22 cellular contexts compared by ENCODE assay signal in genomic region chr22:33908201-33909074, GRCh38. TPM values are rescaled to one million over a fixed set of nuclear protein-coding genes. Genes with fewer than 3 reads are reported as not detected.
A peak's percentile ranks its signal among the peaks of the same experiment; 100 is the strongest.
DNase-seq lines count a peak whose midpoint lies in the region; ATAC-seq and TF ChIP-seq lines count a peak whose summit lies in the region.
"Had no signal": no experiment of that assay in that cellular context is flagged by ENCODE, and none has a peak within 500 bp of the region (broad histone marks: within the 10 kb centered on the region; RNA-seq: fewer than 3 reads in every experiment).

No MANE protein-coding gene starts in this region.

- H3K36me3 ChIP-seq in esophagus muscularis mucosa (no peaks in the 10 kb centered on the region), neural progenitor cell (no peaks in the 10 kb centered on the region), tibial artery (no peaks in the 10 kb centered on the region), MM.1S (replicated peaks; ENCODE audit: insufficient read depth, low read length) (no peaks in the 10 kb centered on the region; the same call in 1 of the 2 replicates)
- H3K36me3 ChIP-seq: pancreas had no signal

- no peak overlapping the region for H2AFZ ChIP-seq in neural progenitor cell (replicated peaks)
- H2AFZ ChIP-seq in MM.1S (ENCODE audit: low read length) = no peak overlapping the region

- H3K9ac ChIP-seq in neural progenitor cell (no peak overlapping the region), MM.1S (ENCODE audit: low read length) (no peak overlapping the region)

- no peak for DNase-seq in NB4 (ENCODE audit: low read depth)
- no peak for DNase-seq in esophagus muscularis mucosa (ENCODE audit: extremely low spot score)
- DNase-seq in neural progenitor cell (ENCODE audit: low spot score) = no peak
- no peak for DNase-seq in tibial artery
- no peak for DNase-seq in MM.1S
- DNase-seq: activated CD4-positive, alpha-beta T cell treated with anti-CD3 and anti-CD28 coated beads for 36 hours; AML-193; body of pancreas; DMS79; H9; naive thymus-derived CD8-positive, alpha-beta T cell; NCI-H1105 treated with DMSO at 0.1 percent for 48 hours; NCI-H2107; pancreas; stimulated activated CD4-positive, alpha-beta T cell treated with anti-CD3 and anti-CD28 coated beads, Interleukin-2, amount 100 ng/mL, for 24 hours; stimulated activated naive B cell treated with anti-CD40 and anti-IgM and Interleukin-4, amounts not matched to agents 10 μg/mL and 1 μg/mL and 100 μg/mL, for 72 hours had no signal

- H3K4me2 ChIP-seq in neural progenitor cell (no peak overlapping the region), MM.1S (ENCODE audit: low read depth, low read length) (no peak overlapping the region)

- TF ChIP-seq POLR2A in NB4 (IDR thresholded peaks at IDR 0.05; ENCODE audit: extremely low read depth, insufficient read length) = no peak
- no peak for TF ChIP-seq POLR2A in esophagus muscularis mucosa (IDR thresholded peaks at IDR 0.05; ENCODE audit: low read depth)

- peaks cover under 1% of the 10 kb centered on the region for H3F3A ChIP-seq in neural progenitor cell (ENCODE audit: low read depth)
- H3F3A ChIP-seq in MM.1S (ENCODE audit: insufficient read depth, low read length) = no peaks in the 10 kb centered on the region

- TF ChIP-seq CTCF in NB4 (IDR thresholded peaks at IDR 0.05; ENCODE audit: low read depth, low read length) (no peak), esophagus muscularis mucosa (IDR thresholded peaks at IDR 0.05) (no peak), neural progenitor cell (IDR thresholded peaks at IDR 0.05) (no peak), tibial artery (IDR thresholded peaks at IDR 0.05) (no peak), MM.1S (IDR thresholded peaks at IDR 0.05; ENCODE audit: low read length) (no peak)

- H3K36me3 Mint-ChIP-seq in neural progenitor cell = peaks cover 44% of the 10 kb centered on the region
- H3K36me3 Mint-ChIP-seq: activated naive CD8-positive, alpha-beta T cell had no signal

- ATAC-seq in HG03039 (IDR thresholded peaks at IDR 0.05; ENCODE audit: unreplicated experiment) (no peak), HG02759 (IDR thresholded peaks at IDR 0.05; ENCODE audit: unreplicated experiment) (no peak)
- ATAC-seq: activated CD4-positive, alpha-beta T cell treated with anti-CD3 and anti-CD28 coated beads for 36 hours; body of pancreas; naive thymus-derived CD8-positive, alpha-beta T cell; stimulated activated naive B cell treated with anti-CD40 and anti-IgM and Interleukin-4, amounts not matched to agents 10 μg/mL and 1 μg/mL and 100 μg/mL, for 72 hours had no signal

- peak overlapping the region; percentile 28 for H3K4me3 ChIP-seq in NB4 (ENCODE audit: low read depth, low read length)
- peak overlapping the region in 1 of 4 donors; percentile 14 for H3K4me3 ChIP-seq in esophagus muscularis mucosa
- H3K4me3 ChIP-seq in neural progenitor cell = no peak overlapping the region
- H3K4me3 ChIP-seq in tibial artery = peak overlapping the region; percentile 1 to 10
- no peak overlapping the region for H3K4me3 ChIP-seq in MM.1S (ENCODE audit: low read length)
- H3K4me3 ChIP-seq: body of pancreas, pancreas had no signal

- no peak overlapping the region for H3K27ac Mint-ChIP-seq in neural progenitor cell
- H3K27ac Mint-ChIP-seq: activated CD4-positive, alpha-beta T cell treated with anti-CD3 and anti-CD28 coated beads for 36 hours; activated naive CD8-positive, alpha-beta T cell; activated T-helper 1 cell treated with anti-CD3 and anti-CD28 coated beads, Interleukin-12 subunit alpha, Interleukin-12 subunit beta, Interleukin-2, Interleukin-4 antibody, amounts not matched to agents 30 ng/mL and 10 ng/mL and 1 ng/mL, durations not matched to agents 14 hours and 24 hours and 36 hours; memory B cell; stimulated activated naive B cell treated with anti-CD40 and anti-IgM and Interleukin-4, amounts not matched to agents 10 μg/mL and 1 μg/mL and 100 μg/mL, for 72 hours; type B pancreatic cell had no signal

- H3K27me3 ChIP-seq in esophagus muscularis mucosa (no peaks in the 10 kb centered on the region), neural progenitor cell (no peaks in the 10 kb centered on the region), tibial artery (no peaks in the 10 kb centered on the region), MM.1S (replicated peaks; ENCODE audit: insufficient read depth, low read length) (no peaks in the 10 kb centered on the region)
- H3K27me3 ChIP-seq: body of pancreas, pancreas had no signal

- TF ChIP-seq EP300 in esophagus muscularis mucosa (IDR thresholded peaks at IDR 0.05) = no peak

- intact Hi-C loops in esophagus muscularis mucosa (cut with DNase I) = no loop called here
- intact Hi-C loops in tibial artery (cut with DNase I; ENCODE audit: low total_unique reads) = no loop called here

- H3K4me1 ChIP-seq in esophagus muscularis mucosa = peaks cover 28 to 36% (median 30%) of the 10 kb centered on the region in 4 donors
- peaks cover 9% of the 10 kb centered on the region for H3K4me1 ChIP-seq in neural progenitor cell
- peaks cover 0 to 35% (median 22%) of the 10 kb centered on the region in 4 donors for H3K4me1 ChIP-seq in tibial artery
- no peaks in the 10 kb centered on the region for H3K4me1 ChIP-seq in MM.1S (ENCODE audit: low read length)
- H3K4me1 ChIP-seq: body of pancreas, pancreas had no signal

- H3K27ac ChIP-seq in esophagus muscularis mucosa (replicated peaks in 1 of 4) (peak overlapping the region; percentile 57 to 81 (median 77)), neural progenitor cell (no peak overlapping the region), tibial artery (peak overlapping the region; percentile 75 to 78), MM.1S (ENCODE audit: low read length) (no peak overlapping the region)
- H3K27ac ChIP-seq: body of pancreas, pancreas had no signal

- H3K9me3 Mint-ChIP-seq in neural progenitor cell = peaks cover 16% of the 10 kb centered on the region
- H3K9me3 Mint-ChIP-seq: activated T-helper 1 cell treated with anti-CD3 and anti-CD28 coated beads, Interleukin-12 subunit alpha, Interleukin-12 subunit beta, Interleukin-2, Interleukin-4 antibody, amounts not matched to agents 30 ng/mL and 10 ng/mL and 1 ng/mL, durations not matched to agents 14 hours and 24 hours and 36 hours; H9; memory B cell; stimulated activated naive B cell treated with anti-CD40 and anti-IgM and Interleukin-4, amounts not matched to agents 10 μg/mL and 1 μg/mL and 100 μg/mL, for 72 hours had no signal

- H4K20me1 ChIP-seq in neural progenitor cell (ENCODE audit: low read depth) = no peaks in the 10 kb centered on the region
- 0 out of 2 replicates have a peak, but pooled peaks cover 5% of the 10 kb centered on the region for H4K20me1 ChIP-seq in MM.1S (ENCODE audit: insufficient read depth, low read length)

- WGBS in esophagus muscularis mucosa = 67% methylated on average over 10 of the region's 10 CpGs

- peaks cover 4% of the 10 kb centered on the region for H3K27me3 Mint-ChIP-seq in neural progenitor cell (ENCODE audit: insufficient read depth, low read depth)
- H3K27me3 Mint-ChIP-seq: memory B cell; stimulated activated naive B cell treated with anti-CD40 and anti-IgM and Interleukin-4, amounts not matched to agents 10 μg/mL and 1 μg/mL and 100 μg/mL, for 72 hours; type B pancreatic cell had no signal

- no peaks in the 10 kb centered on the region for H3K9me2 ChIP-seq in MM.1S (replicated peaks; ENCODE audit: insufficient read depth, low read length)

- peaks cover 4% of the 10 kb centered on the region for H3K4me1 Mint-ChIP-seq in neural progenitor cell
- H3K4me1 Mint-ChIP-seq: activated CD4-positive, alpha-beta T cell treated with anti-CD3 and anti-CD28 coated beads for 36 hours had no signal

- peak overlapping the region; percentile 50 for H3K4me3 Mint-ChIP-seq in neural progenitor cell
- H3K4me3 Mint-ChIP-seq: activated CD4-positive, alpha-beta T cell treated with anti-CD3 and anti-CD28 coated beads for 36 hours; activated naive CD8-positive, alpha-beta T cell; activated T-helper 1 cell treated with anti-CD3 and anti-CD28 coated beads, Interleukin-12 subunit alpha, Interleukin-12 subunit beta, Interleukin-2, Interleukin-4 antibody, amounts not matched to agents 30 ng/mL and 10 ng/mL and 1 ng/mL, durations not matched to agents 14 hours and 24 hours and 36 hours; H9; memory B cell; naive thymus-derived CD8-positive, alpha-beta T cell; stimulated activated naive B cell treated with anti-CD40 and anti-IgM and Interleukin-4, amounts not matched to agents 10 μg/mL and 1 μg/mL and 100 μg/mL, for 72 hours had no signal

- H3K9me3 ChIP-seq in esophagus muscularis mucosa = no peaks in the 10 kb centered on the region
- no peaks in the 10 kb centered on the region for H3K9me3 ChIP-seq in neural progenitor cell (ENCODE audit: low read depth)
- H3K9me3 ChIP-seq in tibial artery = no peaks in the 10 kb centered on the region
- H3K9me3 ChIP-seq in MM.1S (replicated peaks; ENCODE audit: insufficient read depth, low read length) = no peaks in the 10 kb centered on the region
- H3K9me3 ChIP-seq: body of pancreas, pancreas had no signal

- H3K79me2 ChIP-seq in neural progenitor cell (ENCODE audit: low read depth) = peaks cover 99% of the 10 kb centered on the region
- peaks cover 99% of the 10 kb centered on the region for H3K79me2 ChIP-seq in MM.1S (ENCODE audit: low read length)

RNA-seq across cellular contexts. Expression of gene LARGE1, which starts 11.8 kb away (rescaled TPM):
- total RNA-seq in esophagus muscularis mucosa (10 to 100 TPM; 29.9 to 48.4 (median 32.4) TPM), neural progenitor cell (ENCODE audit: low replicate concordance) (24.9 and 30.8 TPM in 2 replicates)

Comparison
In these comparisons a context has a peak if more than half of its experiments do, and no peak if none do; other contexts are left out.
1. H3K4me3 ChIP-seq: peak in NB4 (single experiment) and tibial artery (2 of 2); none in neural progenitor cell (single experiment) and MM.1S (single experiment).
2. H3K27ac ChIP-seq: peak in esophagus muscularis mucosa (4 of 4) and tibial artery (2 of 2); none in neural progenitor cell (single experiment) and MM.1S (single experiment).